Comparison of ENCODE assay signal across 1 cellular context in the genomic region with DNA sequence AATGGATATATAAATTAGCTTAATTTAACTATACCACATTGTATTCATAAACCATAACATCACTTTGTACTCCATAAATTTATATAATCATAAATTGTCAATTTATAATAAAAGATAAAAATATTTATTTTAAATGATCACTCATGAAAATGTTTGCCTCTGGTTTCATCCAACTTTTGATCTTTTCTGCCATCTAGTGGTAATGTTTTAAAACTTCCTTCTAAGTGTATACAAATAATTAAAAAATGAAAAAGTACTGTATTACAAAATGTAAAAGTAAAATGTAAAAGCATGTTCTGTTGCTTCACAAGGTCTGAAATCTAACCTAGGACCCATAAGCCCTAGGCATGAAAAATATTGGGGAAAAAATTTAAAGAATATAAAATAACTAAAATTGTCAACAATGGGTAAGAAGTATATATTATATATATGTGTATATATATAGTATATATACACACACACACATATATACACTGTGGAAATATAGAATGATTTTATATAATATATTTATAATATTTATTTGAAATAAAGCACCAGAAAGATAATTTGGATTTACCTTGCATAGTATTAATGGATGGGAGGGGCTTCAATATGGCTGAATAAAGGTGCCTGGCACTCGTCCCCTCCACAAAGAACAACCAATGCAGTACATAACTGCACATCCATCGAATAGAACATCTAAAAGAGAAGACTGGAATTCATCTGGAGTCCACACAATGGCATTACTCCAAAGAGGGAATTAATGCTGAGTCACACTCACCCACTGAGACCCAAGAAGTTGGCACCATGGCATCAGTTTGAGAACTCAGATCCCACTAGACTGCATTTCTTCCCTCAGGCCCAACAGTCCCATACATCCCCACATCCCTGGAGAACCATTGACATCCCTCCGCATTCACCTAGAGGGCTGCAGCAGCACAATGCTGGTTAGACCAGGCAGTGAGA.
TF ChIP-seq lines count a peak whose summit lies in the region.

No MANE protein-coding gene starts in this region.

TF ChIP-seq in endothelial cell of umbilical vein, 7 proteins besides CTCF, POLR2A, EP300 and RAD21:
- no peak for TF ChIP-seq GATA2 (IDR thresholded peaks at IDR 0.05; ENCODE audit: insufficient read depth, insufficient read length, low read depth, low read length)
- TF ChIP-seq EZH2 (IDR thresholded peaks at IDR 0.05; ENCODE audit: borderline replicate concordance, low read depth, low read length, severe bottlenecking), result no peak
- no peak for TF ChIP-seq JUN (IDR thresholded peaks at IDR 0.05; ENCODE audit: borderline replicate concordance, insufficient read depth, insufficient read length, low read depth)
- TF ChIP-seq POLR2AphosphoS5 (IDR thresholded peaks at IDR 0.05; ENCODE audit: insufficient read depth, low read depth, low read length), result no peak
- no peak for TF ChIP-seq FOS (IDR thresholded peaks at IDR 0.05; ENCODE audit: borderline replicate concordance, insufficient read depth, low read length)
- TF ChIP-seq, protein P1, sequence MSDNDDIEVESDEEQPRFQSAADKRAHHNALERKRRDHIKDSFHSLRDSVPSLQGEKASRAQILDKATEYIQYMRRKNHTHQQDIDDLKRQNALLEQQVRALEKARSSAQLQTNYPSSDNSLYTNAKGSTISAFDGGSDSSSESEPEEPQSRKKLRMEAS (IDR thresholded peaks at IDR 0.05; ENCODE audit: insufficient read depth, insufficient read length), result no peak
- no peak for TF ChIP-seq MYC (IDR thresholded peaks at IDR 0.05; ENCODE audit: low read depth, low read length)
TF ChIP-seq in endothelial cell of umbilical vein: peak in this region for 0.
